ENCODE assay signal across 8 cellular contexts in the genomic region with DNA sequence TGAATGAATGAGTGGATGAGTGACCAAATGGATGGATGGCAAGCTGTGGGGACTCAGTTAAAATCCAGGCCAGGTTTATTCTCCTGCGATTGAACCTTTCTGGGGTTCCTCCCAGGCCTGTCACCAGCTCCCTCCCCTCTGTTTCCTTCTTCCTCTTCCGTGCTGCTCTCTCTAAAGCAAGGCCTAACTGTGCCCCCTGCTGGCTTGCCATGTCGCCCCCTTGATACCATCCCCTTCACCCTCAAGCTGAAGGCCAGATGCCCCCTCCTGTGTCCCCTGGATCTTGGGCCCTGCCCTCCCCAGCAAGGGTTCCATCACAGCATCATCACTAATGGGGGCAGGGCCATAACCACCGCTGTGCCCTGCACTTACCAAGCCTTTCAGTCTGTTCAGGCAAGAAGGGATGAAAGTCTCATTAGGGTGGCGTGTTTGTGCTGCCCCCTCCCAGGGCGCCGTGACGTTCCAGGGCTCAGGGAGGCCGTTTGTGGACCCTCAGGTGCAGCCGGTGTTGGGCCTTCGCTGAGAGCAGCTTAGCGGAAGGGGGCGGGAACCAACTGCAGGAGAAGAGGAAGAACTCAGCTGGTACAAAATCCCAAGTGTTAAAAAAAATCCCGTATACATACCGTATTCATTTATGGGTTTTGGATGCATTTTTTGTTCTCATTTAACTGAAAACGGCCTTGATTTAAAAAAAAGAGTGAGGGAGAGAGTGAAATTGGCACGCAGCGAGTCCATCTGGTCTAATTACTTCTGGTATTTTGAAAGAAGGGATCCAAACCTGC.
DNase-seq lines count a peak whose midpoint lies in the region; ATAC-seq and TF ChIP-seq lines count a peak whose summit lies in the region.

No MANE protein-coding gene starts in this region.

- no peak overlapping the region for H3K4me2 ChIP-seq in osteoblast (ENCODE audit: insufficient read depth, low read length)

- H3K27ac ChIP-seq in osteoblast (ENCODE audit: low read depth, low read length) = no peak overlapping the region

- H2AFZ ChIP-seq in osteoblast (ENCODE audit: low read length) = no peak overlapping the region

- peak; percentile 70 to 76 for ATAC-seq in activated naive CD4-positive, alpha-beta T cell treated with anti-CD3 and anti-CD28 coated beads, Interleukin-2, amount 50 U/mL, for 72 hours
- ATAC-seq in HG02623 (IDR thresholded peaks at IDR 0.05; ENCODE audit: unreplicated experiment) = no peak

- DNase-seq in NCI-H345 (lab: John Stamatoyannopoulos, UW) = peak; percentile 13
- no peak for DNase-seq in NCI-H345 treated with DMSO at 0.1 percent for 48 hours (lab: John Stamatoyannopoulos, UW; ENCODE audit: unreplicated experiment)
- DNase-seq in Kasumi-1 (lab: John Stamatoyannopoulos, UW) = peak; percentile 24 to 33
- DNase-seq in activated naive CD4-positive, alpha-beta T cell treated with anti-CD3 and anti-CD28 coated beads, Interleukin-2, amount 50 U/mL, for 72 hours (ENCODE audit: low spot score in 2 of 2) = peak in 1 of 2 donors; percentile 21
- peak; percentile 86 for DNase-seq in osteoblast (ENCODE audit: insufficient read length, low spot score, missing footprints)
- no peak for DNase-seq in 8988T
- DNase-seq in NCI-H2029 (lab: John Stamatoyannopoulos, UW) = no peak

- no peaks in the 10 kb centered on the region for H3K79me2 ChIP-seq in osteoblast (ENCODE audit: insufficient read depth, low read length)

- H3K36me3 ChIP-seq in osteoblast (ENCODE audit: insufficient read depth, low read length) = no peaks in the 10 kb centered on the region

- H3K27me3 ChIP-seq in osteoblast (ENCODE audit: insufficient read depth, low read length) = no peaks in the 10 kb centered on the region

- peaks cover 0 to 4% of the 10 kb centered on the region in 2 donors for H3K9me3 Mint-ChIP-seq in activated naive CD4-positive, alpha-beta T cell treated with anti-CD3 and anti-CD28 coated beads, Interleukin-2, amount 50 U/mL, for 72 hours

- no peaks in the 10 kb centered on the region for H3K36me3 Mint-ChIP-seq in activated naive CD4-positive, alpha-beta T cell treated with anti-CD3 and anti-CD28 coated beads, Interleukin-2, amount 50 U/mL, for 72 hours

- H3K4me1 ChIP-seq in osteoblast (ENCODE audit: insufficient read depth, low read length) = no peaks in the 10 kb centered on the region

- no peak for TF ChIP-seq CTCF in osteoblast (IDR thresholded peaks at IDR 0.05; ENCODE audit: extremely low read depth, low read depth, low read length)

- no peaks in the 10 kb centered on the region for H3K9me3 ChIP-seq in osteoblast (ENCODE audit: low read depth, low read length)

- peak overlapping the region; percentile 81 to 92 for H3K27ac Mint-ChIP-seq in activated naive CD4-positive, alpha-beta T cell treated with anti-CD3 and anti-CD28 coated beads, Interleukin-2, amount 50 U/mL, for 72 hours

- H4K20me1 ChIP-seq in osteoblast (ENCODE audit: insufficient read depth, low read length) = no peaks in the 10 kb centered on the region

- no peak overlapping the region for H3K4me3 ChIP-seq in osteoblast (ENCODE audit: insufficient read depth, low read length)

Comparison
In these comparisons a context has a peak if more than half of its experiments do, and no peak if none do; other contexts are left out.
1. DNase-seq: peak in NCI-H345 (single experiment), Kasumi-1 (2 of 2) and osteoblast (single experiment); none in NCI-H345 treated with DMSO at 0.1 percent for 48 hours (single experiment), 8988T (single experiment) and NCI-H2029 (single experiment).